In the genomic region with DNA sequence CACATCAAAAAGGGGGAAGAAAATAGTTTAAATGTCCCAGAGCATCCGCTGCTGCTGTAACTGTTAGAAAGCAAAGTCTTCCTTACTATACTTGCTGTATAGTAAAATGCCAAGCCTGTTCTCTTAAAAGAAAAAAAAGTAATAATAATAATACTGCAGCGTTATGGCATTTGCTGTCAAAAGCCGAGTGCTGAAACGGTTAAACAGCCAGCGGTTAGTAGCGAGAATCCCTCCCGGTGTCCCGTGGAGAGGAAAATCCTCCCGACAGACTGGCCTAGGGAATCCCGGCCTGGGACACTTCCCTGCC, we compare ENCODE assay signal across 1 cellular context.
TF ChIP-seq lines count a peak whose summit lies in the region.

No MANE protein-coding gene starts in this region.

TF ChIP-seq in HepG2, 621 proteins besides CTCF, POLR2A, EP300 and RAD21:
- TF ChIP-seq, protein P1, sequence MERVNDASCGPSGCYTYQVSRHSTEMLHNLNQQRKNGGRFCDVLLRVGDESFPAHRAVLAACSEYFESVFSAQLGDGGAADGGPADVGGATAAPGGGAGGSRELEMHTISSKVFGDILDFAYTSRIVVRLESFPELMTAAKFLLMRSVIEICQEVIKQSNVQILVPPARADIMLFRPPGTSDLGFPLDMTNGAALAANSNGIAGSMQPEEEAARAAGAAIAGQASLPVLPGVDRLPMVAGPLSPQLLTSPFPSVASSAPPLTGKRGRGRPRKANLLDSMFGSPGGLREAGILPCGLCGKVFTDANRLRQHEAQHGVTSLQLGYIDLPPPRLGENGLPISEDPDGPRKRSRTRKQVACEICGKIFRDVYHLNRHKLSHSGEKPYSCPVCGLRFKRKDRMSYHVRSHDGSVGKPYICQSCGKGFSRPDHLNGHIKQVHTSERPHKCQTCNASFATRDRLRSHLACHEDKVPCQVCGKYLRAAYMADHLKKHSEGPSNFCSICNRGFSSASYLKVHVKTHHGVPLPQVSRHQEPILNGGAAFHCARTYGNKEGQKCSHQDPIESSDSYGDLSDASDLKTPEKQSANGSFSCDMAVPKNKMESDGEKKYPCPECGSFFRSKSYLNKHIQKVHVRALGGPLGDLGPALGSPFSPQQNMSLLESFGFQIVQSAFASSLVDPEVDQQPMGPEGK (CRISPR knock-in tag; IDR thresholded peaks at IDR 0.05): no peak
- TF ChIP-seq, protein P2, sequence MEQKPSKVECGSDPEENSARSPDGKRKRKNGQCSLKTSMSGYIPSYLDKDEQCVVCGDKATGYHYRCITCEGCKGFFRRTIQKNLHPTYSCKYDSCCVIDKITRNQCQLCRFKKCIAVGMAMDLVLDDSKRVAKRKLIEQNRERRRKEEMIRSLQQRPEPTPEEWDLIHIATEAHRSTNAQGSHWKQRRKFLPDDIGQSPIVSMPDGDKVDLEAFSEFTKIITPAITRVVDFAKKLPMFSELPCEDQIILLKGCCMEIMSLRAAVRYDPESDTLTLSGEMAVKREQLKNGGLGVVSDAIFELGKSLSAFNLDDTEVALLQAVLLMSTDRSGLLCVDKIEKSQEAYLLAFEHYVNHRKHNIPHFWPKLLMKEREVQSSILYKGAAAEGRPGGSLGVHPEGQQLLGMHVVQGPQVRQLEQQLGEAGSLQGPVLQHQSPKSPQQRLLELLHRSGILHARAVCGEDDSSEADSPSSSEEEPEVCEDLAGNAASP (CRISPR knock-in tag; IDR thresholded peaks at IDR 0.05; ENCODE audit: borderline replicate concordance): no peak
- TF ChIP-seq U2AF1 (optimal IDR thresholded peaks at IDR 0.05; ENCODE audit: low read depth, low read length) (no peak), ESRRA (CRISPR knock-in tag; IDR thresholded peaks at IDR 0.05; ENCODE audit: low read depth) (0 out of 2 replicates have a peak, but pooled peaks have one; percentile 10), ZFP36 (IDR thresholded peaks at IDR 0.05; ENCODE audit: borderline replicate concordance, low read depth, low read length, partially characterized antibody) (peak; percentile 23), NR2C2 (CRISPR knock-in tag; IDR thresholded peaks at IDR 0.05; ENCODE audit: borderline replicate concordance) (0 out of 2 replicates have a peak, but pooled peaks have one; percentile 17), KDM5A (IDR thresholded peaks at IDR 0.05; ENCODE audit: borderline replicate concordance, low read length) (no peak), ZNF577 (CRISPR knock-in tag; IDR thresholded peaks at IDR 0.05; ENCODE audit: borderline replicate concordance, low read depth) (no peak), THAP11 (CRISPR knock-in tag; IDR thresholded peaks at IDR 0.05) (no peak), SALL1 (CRISPR knock-in tag; IDR thresholded peaks at IDR 0.05) (no peak), ZNF30 (CRISPR knock-in tag; IDR thresholded peaks at IDR 0.05) (no peak), MZF1 (CRISPR knock-in tag; IDR thresholded peaks at IDR 0.05; ENCODE audit: borderline replicate concordance) (no peak), ZNF33A (CRISPR knock-in tag; IDR thresholded peaks at IDR 0.05; ENCODE audit: borderline replicate concordance) (no peak), ZNF263 (CRISPR knock-in tag; IDR thresholded peaks at IDR 0.05) (no peak), ZNF383 (CRISPR knock-in tag; IDR thresholded peaks at IDR 0.05; ENCODE audit: borderline replicate concordance) (no peak), DNMT1 (CRISPR knock-in tag; IDR thresholded peaks at IDR 0.05) (no peak), ZNF839 (CRISPR knock-in tag; IDR thresholded peaks at IDR 0.05; ENCODE audit: borderline replicate concordance) (no peak), ARID2 (CRISPR knock-in tag; IDR thresholded peaks at IDR 0.05; ENCODE audit: borderline replicate concordance) (no peak), ZNF652 (CRISPR knock-in tag; IDR thresholded peaks at IDR 0.05; ENCODE audit: borderline replicate concordance, low read depth) (peak; percentile 71), HOXA9 (CRISPR knock-in tag; IDR thresholded peaks at IDR 0.05; ENCODE audit: borderline replicate concordance) (no peak), ZNF557 (CRISPR knock-in tag; IDR thresholded peaks at IDR 0.05) (0 out of 2 replicates have a peak, but pooled peaks have one; percentile 60)
- TF ChIP-seq, protein P3, sequence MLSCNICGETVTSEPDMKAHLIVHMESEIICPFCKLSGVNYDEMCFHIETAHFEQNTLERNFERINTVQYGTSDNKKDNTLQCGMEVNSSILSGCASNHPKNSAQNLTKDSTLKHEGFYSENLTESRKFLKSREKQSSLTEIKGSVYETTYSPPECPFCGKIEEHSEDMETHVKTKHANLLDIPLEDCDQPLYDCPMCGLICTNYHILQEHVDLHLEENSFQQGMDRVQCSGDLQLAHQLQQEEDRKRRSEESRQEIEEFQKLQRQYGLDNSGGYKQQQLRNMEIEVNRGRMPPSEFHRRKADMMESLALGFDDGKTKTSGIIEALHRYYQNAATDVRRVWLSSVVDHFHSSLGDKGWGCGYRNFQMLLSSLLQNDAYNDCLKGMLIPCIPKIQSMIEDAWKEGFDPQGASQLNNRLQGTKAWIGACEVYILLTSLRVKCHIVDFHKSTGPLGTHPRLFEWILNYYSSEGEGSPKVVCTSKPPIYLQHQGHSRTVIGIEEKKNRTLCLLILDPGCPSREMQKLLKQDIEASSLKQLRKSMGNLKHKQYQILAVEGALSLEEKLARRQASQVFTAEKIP (CRISPR knock-in tag; IDR thresholded peaks at IDR 0.05; ENCODE audit: borderline replicate concordance): no peak
- TF ChIP-seq, protein P4, sequence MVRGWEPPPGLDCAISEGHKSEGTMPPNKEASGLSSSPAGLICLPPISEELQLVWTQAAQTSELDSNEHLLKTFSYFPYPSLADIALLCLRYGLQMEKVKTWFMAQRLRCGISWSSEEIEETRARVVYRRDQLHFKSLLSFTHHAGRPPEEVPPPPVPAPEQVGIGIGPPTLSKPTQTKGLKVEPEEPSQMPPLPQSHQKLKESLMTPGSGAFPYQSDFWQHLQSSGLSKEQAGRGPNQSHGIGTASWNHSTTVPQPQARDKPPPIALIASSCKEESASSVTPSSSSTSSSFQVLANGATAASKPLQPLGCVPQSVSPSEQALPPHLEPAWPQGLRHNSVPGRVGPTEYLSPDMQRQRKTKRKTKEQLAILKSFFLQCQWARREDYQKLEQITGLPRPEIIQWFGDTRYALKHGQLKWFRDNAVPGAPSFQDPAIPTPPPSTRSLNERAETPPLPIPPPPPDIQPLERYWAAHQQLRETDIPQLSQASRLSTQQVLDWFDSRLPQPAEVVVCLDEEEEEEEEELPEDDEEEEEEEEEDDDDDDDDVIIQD (CRISPR knock-in tag; IDR thresholded peaks at IDR 0.05; ENCODE audit: low read depth): no peak
